Comparison of ENCODE assay signal across 9 cellular contexts in the genomic region with DNA sequence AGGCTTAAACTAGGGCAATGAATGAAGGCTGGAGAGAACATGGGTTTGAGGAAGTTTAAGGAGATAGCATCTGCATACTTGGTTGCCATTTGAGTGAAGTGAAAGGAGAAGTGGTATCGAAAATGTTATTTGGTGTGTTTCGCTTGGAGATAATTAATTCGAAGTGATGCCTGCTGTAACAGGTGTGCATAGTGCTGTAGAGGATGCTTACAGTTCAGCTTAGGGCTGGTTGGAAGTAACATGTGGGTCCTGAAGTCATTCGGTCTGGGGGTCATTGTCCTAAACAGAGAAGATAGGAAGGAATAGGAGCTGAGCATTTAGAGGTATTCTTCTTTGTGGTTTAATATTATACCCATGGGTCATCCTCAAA. TPM values are rescaled to one million over a fixed set of nuclear protein-coding genes. Genes with fewer than 3 reads are reported as not detected.
DNase-seq lines count a peak whose midpoint lies in the region; ATAC-seq and TF ChIP-seq lines count a peak whose summit lies in the region.
"Had no signal": no experiment of that assay in that cellular context is flagged by ENCODE, and none has a peak within 500 bp of the region (broad histone marks: within the 10 kb centered on the region; RNA-seq: fewer than 3 reads in every experiment).

No MANE protein-coding gene starts in this region.

- TF ChIP-seq CTCF in HFF-Myc (IDR thresholded peaks at IDR 0.05; ENCODE audit: low read depth, low read length, missing control alignments) (no peak), coronary artery (IDR thresholded peaks at IDR 0.05) (no peak), endothelial cell (IDR thresholded peaks at IDR 0.05; ENCODE audit: unreplicated experiment) (no peak)

- ATAC-seq in naive thymus-derived CD4-positive, alpha-beta T cell, result peak; percentile 63

- CTCF ChIA-PET in naive thymus-derived CD4-positive, alpha-beta T cell (lab: Charles Lee), result interaction anchor here (0.6 to 5.8 kb wide), 28 partner anchors 9 to 193 kb away, joined by 3 to 81 read pairs (median 4); a partner anchor contains a TSS

- peaks cover 6 to 17% (median 11%) of the 10 kb centered on the region in 7 donors for H3K4me1 Mint-ChIP-seq in naive thymus-derived CD4-positive, alpha-beta T cell
- no peaks in the 10 kb centered on the region for H3K4me1 Mint-ChIP-seq in endothelial cell (ENCODE audit: unreplicated experiment)

- peaks cover 10 to 15% of the 10 kb centered on the region in 2 donors for H3K4me1 ChIP-seq in naive thymus-derived CD4-positive, alpha-beta T cell (ENCODE audit: control insufficient read depth in 2 of 2, insufficient read depth in 2 of 2, low read length in 2 of 2)

- DNase-seq in NCI-H1105 treated with DMSO at 0.1 percent for 48 hours (lab: John Stamatoyannopoulos, UW), result peak; percentile 62
- no peak for DNase-seq in NCI-H1105 (lab: John Stamatoyannopoulos, UW)
- no peak for DNase-seq in HFF-Myc (ENCODE audit: extremely low read depth, low read depth)
- peak; percentile 0 for DNase-seq in NCI-H524 treated with DMSO at 0.1 percent for 48 hours (lab: John Stamatoyannopoulos, UW)
- no peak for DNase-seq in coronary artery (ENCODE audit: low spot score)
- no peak for DNase-seq in naive thymus-derived CD4-positive, alpha-beta T cell
- no peak for DNase-seq in activated CD8-positive, alpha-beta memory T cell treated with anti-CD3 and anti-CD28 coated beads for 24 hours
- no peak for DNase-seq in endothelial cell (ENCODE audit: low spot score)

- POLR2A ChIA-PET in naive thymus-derived CD4-positive, alpha-beta T cell (lab: Charles Lee), result interaction anchor here (0.7 to 4.7 kb wide), 15 partner anchors 14 to 174 kb away, joined by 3 to 49 read pairs (median 5); a partner anchor contains a TSS

- H3K27me3 ChIP-seq in naive thymus-derived CD4-positive, alpha-beta T cell (ENCODE audit: control insufficient read depth in 2 of 2, insufficient read depth in 2 of 2, low read length in 2 of 2), result no peaks in the 10 kb centered on the region

- H3K27ac ChIP-seq in coronary artery, result peak overlapping the region; percentile 67 to 84
- H3K27ac ChIP-seq in naive thymus-derived CD4-positive, alpha-beta T cell (ENCODE audit: low read depth, low read length), result peak overlapping the region; percentile 69

- H3K36me3 Mint-ChIP-seq in naive thymus-derived CD4-positive, alpha-beta T cell, result peaks cover 4 to 23% (median 9%) of the 10 kb centered on the region in 5 donors
- H3K36me3 Mint-ChIP-seq in endothelial cell (ENCODE audit: low read depth, unreplicated experiment), result peaks cover 26% of the 10 kb centered on the region
- H3K36me3 Mint-ChIP-seq: activated naive CD8-positive, alpha-beta T cell had no signal

- no peaks in the 10 kb centered on the region for H3K9me3 Mint-ChIP-seq in naive thymus-derived CD4-positive, alpha-beta T cell
- H3K9me3 Mint-ChIP-seq in endothelial cell (ENCODE audit: unreplicated experiment), result no peaks in the 10 kb centered on the region

- no peaks in the 10 kb centered on the region for H3K27me3 Mint-ChIP-seq in naive thymus-derived CD4-positive, alpha-beta T cell
- peaks cover under 1% of the 10 kb centered on the region for H3K27me3 Mint-ChIP-seq in endothelial cell (ENCODE audit: unreplicated experiment)
- H3K27me3 Mint-ChIP-seq: activated naive CD8-positive, alpha-beta T cell had no signal

- intact Hi-C loops in naive thymus-derived CD4-positive, alpha-beta T cell (cut with micrococcal nuclease), result loop anchor here (1.0 to 2.0 kb wide), 9 partner anchors 13 to 168 kb away; a partner anchor contains a TSS

- no peak overlapping the region for H3K27ac Mint-ChIP-seq in naive thymus-derived CD4-positive, alpha-beta T cell
- no peak overlapping the region for H3K27ac Mint-ChIP-seq in endothelial cell (ENCODE audit: unreplicated experiment)

- H3K4me3 ChIP-seq in HFF-Myc (replicated peaks; ENCODE audit: low read depth, low read length) (peak overlapping the region; percentile 46), coronary artery (peak overlapping the region; percentile 69)
- peak overlapping the region; percentile 86 for H3K4me3 ChIP-seq in naive thymus-derived CD4-positive, alpha-beta T cell (ENCODE audit: low read length)

- no peak overlapping the region for H3K4me3 Mint-ChIP-seq in naive thymus-derived CD4-positive, alpha-beta T cell
- no peak overlapping the region for H3K4me3 Mint-ChIP-seq in endothelial cell (ENCODE audit: unreplicated experiment)
- H3K4me3 Mint-ChIP-seq: activated naive CD8-positive, alpha-beta T cell had no signal

- no peaks in the 10 kb centered on the region for H3K9me3 ChIP-seq in naive thymus-derived CD4-positive, alpha-beta T cell (ENCODE audit: control insufficient read depth in 2 of 3, low read length in 3 of 3)

- peaks cover 0 to 37% (median 8%) of the 10 kb centered on the region in 3 experiments for H3K36me3 ChIP-seq in naive thymus-derived CD4-positive, alpha-beta T cell (ENCODE audit: control insufficient read depth in 2 of 3, insufficient read depth in 3 of 3, low read length in 3 of 3)

RNA-seq across cellular contexts. Expression of a gene that starts 0.3 kb away (rescaled TPM):
- 1 to 10 TPM; 2.9 to 6.7 (median 3.4) TPM for total RNA-seq in naive thymus-derived CD4-positive, alpha-beta T cell
- polyA plus RNA-seq in naive thymus-derived CD4-positive, alpha-beta T cell, result 1 to 10 TPM; 5.7 to 7.6 TPM
- total RNA-seq in endothelial cell (ENCODE audit: unreplicated experiment), result 3.8 TPM

RNA-seq across cellular contexts. Expression of a gene that starts 13.8 kb away (rescaled TPM):
- total RNA-seq in naive thymus-derived CD4-positive, alpha-beta T cell, result 10 to 100 TPM; 21.4 to 28.3 (median 23.0) TPM
- 10 to 100 TPM in 1 of 2 donors, 1 to 10 TPM in 1; 6.7 to 15.2 TPM for polyA plus RNA-seq in naive thymus-derived CD4-positive, alpha-beta T cell
- total RNA-seq in endothelial cell (ENCODE audit: unreplicated experiment), result 38.8 TPM

RNA-seq across cellular contexts. Expression of a gene that starts 21.1 kb away (rescaled TPM):
- 10 to 100 TPM; 22.0 to 44.4 (median 32.5) TPM for total RNA-seq in naive thymus-derived CD4-positive, alpha-beta T cell
- 10 to 100 TPM; 45.7 to 48.9 TPM for polyA plus RNA-seq in naive thymus-derived CD4-positive, alpha-beta T cell
- 28.4 TPM for total RNA-seq in endothelial cell (ENCODE audit: unreplicated experiment)

RNA-seq across cellular contexts. Expression of a gene that starts 21.2 kb away (rescaled TPM):
- total RNA-seq in naive thymus-derived CD4-positive, alpha-beta T cell, result 10 to 100 TPM; 11.4 to 17.3 (median 15.6) TPM
- polyA plus RNA-seq in naive thymus-derived CD4-positive, alpha-beta T cell, result 1 to 10 TPM; 3.7 to 4.5 TPM
- total RNA-seq in endothelial cell (ENCODE audit: unreplicated experiment), result 13.1 TPM

RNA-seq across cellular contexts. Expression of a gene that starts 40.5 kb away (rescaled TPM):
- under 1 TPM in 2 of 5 experiments, not detected in 3; 0.15 to 0.58 TPM for total RNA-seq in naive thymus-derived CD4-positive, alpha-beta T cell
- polyA plus RNA-seq in naive thymus-derived CD4-positive, alpha-beta T cell, result under 1 TPM; 0.12 to 0.14 TPM
- not detected for total RNA-seq in endothelial cell (ENCODE audit: unreplicated experiment)

Comparison
In these comparisons a context has a peak if more than half of its experiments do, and no peak if none do; other contexts are left out.
1. DNase-seq: peak in NCI-H1105 treated with DMSO at 0.1 percent for 48 hours (single experiment) and NCI-H524 treated with DMSO at 0.1 percent for 48 hours (single experiment); none in NCI-H1105 (single experiment), HFF-Myc (single experiment), coronary artery (single experiment), naive thymus-derived CD4-positive, alpha-beta T cell (0 of 9), activated CD8-positive, alpha-beta memory T cell treated with anti-CD3 and anti-CD28 coated beads for 24 hours (single experiment) and endothelial cell (single experiment).
2. Peak in every context shown above with its lines, with median percentiles within 50 percentile points of each other: H3K4me3 ChIP-seq.